ENCODE assay signal across 10 cellular contexts in the genomic region with DNA sequence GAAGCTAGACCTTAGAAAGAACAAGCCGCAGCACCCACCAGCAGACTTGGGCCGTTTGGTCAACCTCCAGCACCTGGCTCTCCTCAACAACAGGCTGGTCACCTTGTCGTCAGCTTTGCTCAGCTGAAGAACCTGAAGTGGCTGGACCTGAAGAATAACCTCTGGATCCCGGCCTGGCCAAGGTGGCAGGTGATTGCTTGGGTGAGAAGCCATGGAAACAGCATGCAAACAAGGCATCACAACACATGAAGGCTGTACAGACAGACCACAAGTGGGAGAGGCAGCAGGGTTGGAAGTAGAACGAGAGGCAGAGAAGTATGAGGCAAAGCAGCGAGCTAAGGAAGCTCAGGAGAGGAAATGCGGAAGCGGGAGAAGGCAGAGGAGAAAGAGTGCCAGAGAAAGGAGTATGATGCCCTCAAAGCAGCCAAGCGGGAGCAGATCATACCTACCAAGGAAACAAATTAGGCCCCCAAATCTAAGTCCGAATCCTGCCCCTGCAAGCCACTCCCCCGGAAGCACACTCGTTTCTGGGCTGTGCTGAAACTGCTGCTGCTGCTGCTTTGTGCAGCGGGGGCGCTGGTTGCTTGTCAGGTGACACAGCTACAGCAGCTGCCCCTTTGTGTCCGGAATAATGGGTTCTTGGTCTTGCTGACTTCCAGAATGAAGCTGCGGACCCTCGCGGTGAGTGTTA.
DNase-seq lines count a peak whose midpoint lies in the region; ATAC-seq and TF ChIP-seq lines count a peak whose summit lies in the region.
"Had no signal": no experiment of that assay in that cellular context is flagged by ENCODE, and none has a peak within 500 bp of the region (broad histone marks: within the 10 kb centered on the region; RNA-seq: fewer than 3 reads in every experiment).

No MANE protein-coding gene starts in this region.

- H3K27me3 ChIP-seq in WERI-Rb-1 (ENCODE audit: insufficient read depth, low read depth, severe bottlenecking): no peaks in the 10 kb centered on the region

- DNase-seq in NCI-H2029 (lab: John Stamatoyannopoulos, UW): peak; percentile 16
- DNase-seq in NCI-H2029 treated with DMSO at 0.1 percent for 48 hours (lab: John Stamatoyannopoulos, UW): no peak
- DNase-seq in NCI-H1105 (lab: John Stamatoyannopoulos, UW): peak; percentile 80
- DNase-seq in WERI-Rb-1: no peak
- DNase-seq in neural crest cell (ENCODE audit: low read depth, low spot score): no peak
- DNase-seq in OCI-M1 (lab: John Stamatoyannopoulos, UW): no peak
- DNase-seq: right cardiac atrium had no signal

- peaks cover 8% of the 10 kb centered on the region for H3K9me3 Mint-ChIP-seq in neural crest cell

- H3K4me3 ChIP-seq in WERI-Rb-1 (ENCODE audit: low read depth, low read length): no peak overlapping the region
- H3K4me3 ChIP-seq: SK-N-MC had no signal

- H3K4me3 Mint-ChIP-seq in neural crest cell: no peak overlapping the region

- no peaks in the 10 kb centered on the region for H3K36me3 ChIP-seq in WERI-Rb-1

- no peak overlapping the region for H3K27ac ChIP-seq in WERI-Rb-1
- H3K27ac ChIP-seq: SK-N-MC had no signal

- TF ChIP-seq CTCF in WERI-Rb-1 (IDR thresholded peaks at IDR 0.05; ENCODE audit: low read depth, low read length) (0 out of 2 replicates have a peak, but pooled peaks have one; percentile 7), neural crest cell (conservative IDR thresholded peaks at IDR 0.05) (no peak)

- peaks cover 7% of the 10 kb centered on the region for H3K36me3 Mint-ChIP-seq in neural crest cell (ENCODE audit: low read depth)

- peak overlapping the region; percentile 82 for H3K27ac Mint-ChIP-seq in neural crest cell (ENCODE audit: unreplicated experiment)

- H3K4me1 Mint-ChIP-seq in neural crest cell: peaks cover 9% of the 10 kb centered on the region

- H3K27me3 Mint-ChIP-seq in neural crest cell (ENCODE audit: low read depth): no peaks in the 10 kb centered on the region

- no peak for ATAC-seq in HG03469 (IDR thresholded peaks at IDR 0.05; ENCODE audit: unreplicated experiment)
- ATAC-seq in GM19463 (IDR thresholded peaks at IDR 0.05; ENCODE audit: unreplicated experiment): no peak
- ATAC-seq: right cardiac atrium had no signal

- H3K9me3 ChIP-seq in WERI-Rb-1 (ENCODE audit: severe bottlenecking): no peaks in the 10 kb centered on the region

Comparison
In these comparisons a context has a peak if more than half of its experiments do, and no peak if none do; other contexts are left out.
1. DNase-seq: peak in NCI-H2029 (single experiment) and NCI-H1105 (single experiment); none in NCI-H2029 treated with DMSO at 0.1 percent for 48 hours (single experiment), WERI-Rb-1 (single experiment), neural crest cell (single experiment) and OCI-M1 (single experiment).